Comparison of ENCODE assay signal across 2 cellular contexts in genomic region chr9:130639119-130639485, GRCh38.
TF ChIP-seq lines count a peak whose summit lies in the region.

No MANE protein-coding gene starts in this region.

TF ChIP-seq in GM23338, 12 proteins besides CTCF, POLR2A, EP300 and RAD21 (continued from another document):
- TF ChIP-seq ETS1 (IDR thresholded peaks at IDR 0.05): no peak
- TF ChIP-seq POLR2AphosphoS5 (IDR thresholded peaks at IDR 0.05; ENCODE audit: low read depth): no peak
- TF ChIP-seq STAT1 (IDR thresholded peaks at IDR 0.05; ENCODE audit: unreplicated experiment): no peak
- no peak for TF ChIP-seq ZNF331 (CRISPR knock-in tag; IDR thresholded peaks at IDR 0.05; ENCODE audit: low read depth)
- TF ChIP-seq ZNF114 (CRISPR knock-in tag; IDR thresholded peaks at IDR 0.05): no peak
- no peak for TF ChIP-seq EZH2 (IDR thresholded peaks at IDR 0.05; ENCODE audit: low read depth, unreplicated experiment)
- TF ChIP-seq REST (IDR thresholded peaks at IDR 0.05; ENCODE audit: unreplicated experiment): no peak
- TF ChIP-seq JUNB (IDR thresholded peaks at IDR 0.05; ENCODE audit: unreplicated experiment): no peak
- no peak for TF ChIP-seq EZH2phosphoT487 (IDR thresholded peaks at IDR 0.05; ENCODE audit: unreplicated experiment)

TF ChIP-seq in WTC11, 78 proteins besides CTCF, POLR2A, EP300 and RAD21 (continued from another document):
- TF ChIP-seq ARID4B (CRISPR knock-in tag; IDR thresholded peaks at IDR 0.05; ENCODE audit: borderline replicate concordance): no peak
